In genomic region chr3:162354343-162354742, GRCh38 we compare ENCODE assay signal across 32 cellular contexts.
DNase-seq lines count a peak whose midpoint lies in the region; ATAC-seq and TF ChIP-seq lines count a peak whose summit lies in the region.
"Had no signal": no experiment of that assay in that cellular context is flagged by ENCODE, and none has a peak within 500 bp of the region (broad histone marks: within the 10 kb centered on the region; RNA-seq: fewer than 3 reads in every experiment).

No MANE protein-coding gene starts in this region.

- CTCF ChIA-PET in AG04449 (lab: Yijun Ruan, JAX): no interaction called here
- CTCF ChIA-PET in activated CD4-positive, alpha-beta memory T cell treated with anti-CD3 and anti-CD28 coated beads, Interleukin-2, amount 10 ng/mL, durations not matched to agents 7 days and 5 days (lab: Charles Lee): no interaction called here

- no peak for TF ChIP-seq POLR2A in gastrocnemius medialis (IDR thresholded peaks at IDR 0.05)

- no peaks in the 10 kb centered on the region for H3K4me1 ChIP-seq in gastrocnemius medialis
- H3K4me1 ChIP-seq: BLaER1, neural progenitor cell, right atrium auricular region, testis had no signal

- H3K27me3 Mint-ChIP-seq in activated CD4-positive, alpha-beta memory T cell treated with anti-CD3 and anti-CD28 coated beads, Interleukin-2, amount 10 ng/mL, durations not matched to agents 7 days and 5 days: no peaks in the 10 kb centered on the region
- H3K27me3 Mint-ChIP-seq: activated CD4-positive, alpha-beta memory T cell treated with anti-CD3 and anti-CD28 coated beads for 36 hours; stimulated activated naive CD8-positive, alpha-beta T cell treated with anti-CD3 and anti-CD28 coated beads, Interleukin-15, Interleukin-2, amounts not matched to agents 100 ng/mL and 50 ng/mL, for 24 hours had no signal

- no peaks in the 10 kb centered on the region for H3K4me1 Mint-ChIP-seq in activated CD4-positive, alpha-beta memory T cell treated with anti-CD3 and anti-CD28 coated beads, Interleukin-2, amount 10 ng/mL, durations not matched to agents 7 days and 5 days
- H3K4me1 Mint-ChIP-seq: neural progenitor cell had no signal

- no peak overlapping the region for H3K4me3 Mint-ChIP-seq in activated CD4-positive, alpha-beta memory T cell treated with anti-CD3 and anti-CD28 coated beads, Interleukin-2, amount 10 ng/mL, durations not matched to agents 7 days and 5 days
- H3K4me3 Mint-ChIP-seq: activated CD4-positive, alpha-beta memory T cell treated with anti-CD3 and anti-CD28 coated beads for 36 hours; neural progenitor cell; stimulated activated naive CD8-positive, alpha-beta T cell treated with anti-CD3 and anti-CD28 coated beads, Interleukin-15, Interleukin-2, amounts not matched to agents 100 ng/mL and 50 ng/mL, for 24 hours had no signal

- POLR2A ChIA-PET in AG04449 (lab: Yijun Ruan, JAX): interaction anchor here (0.6 kb wide), 2 partner anchors 11 to 633 kb away, joined by 3 read pairs; no protein-coding TSS in a partner anchor
- POLR2A ChIA-PET in activated CD4-positive, alpha-beta memory T cell treated with anti-CD3 and anti-CD28 coated beads, Interleukin-2, amount 10 ng/mL, durations not matched to agents 7 days and 5 days (lab: Charles Lee): no interaction called here

- TF ChIP-seq CTCF in AG04449 (IDR thresholded peaks at IDR 0.05; ENCODE audit: insufficient read depth, low read length, missing control alignments) (no peak), gastrocnemius medialis (IDR thresholded peaks at IDR 0.05 in 4 of 5, conservative IDR thresholded peaks at IDR 0.05 in 1 of 5) (no peak)

- H3K36me3 ChIP-seq in gastrocnemius medialis: no peaks in the 10 kb centered on the region
- H3K36me3 ChIP-seq: BLaER1, neural progenitor cell, right atrium auricular region had no signal

- no peak overlapping the region for H3K27ac Mint-ChIP-seq in activated CD4-positive, alpha-beta memory T cell treated with anti-CD3 and anti-CD28 coated beads, Interleukin-2, amount 10 ng/mL, durations not matched to agents 7 days and 5 days
- H3K27ac Mint-ChIP-seq: activated CD4-positive, alpha-beta memory T cell treated with anti-CD3 and anti-CD28 coated beads for 36 hours; neural progenitor cell; stimulated activated naive CD8-positive, alpha-beta T cell treated with anti-CD3 and anti-CD28 coated beads, Interleukin-15, Interleukin-2, amounts not matched to agents 100 ng/mL and 50 ng/mL, for 24 hours had no signal

- DNase-seq in AG04449 (ENCODE audit: low read depth, low spot score) (peak; percentile 74), GM03348 (ENCODE audit: low spot score) (peak; percentile 55), hepatic stellate cell (ENCODE audit: low spot score) (peak; percentile 4), gastrocnemius medialis (no peak), NCI-H1092 (lab: John Stamatoyannopoulos, UW) (no peak), ecto neural progenitor cell (ENCODE audit: low spot score) (no peak)
- no peak for DNase-seq in activated CD4-positive, alpha-beta memory T cell treated with anti-CD3 and anti-CD28 coated beads, Interleukin-2, amount 10 ng/mL, durations not matched to agents 7 days and 5 days
- DNase-seq: 8988T; activated CD4-positive, alpha-beta memory T cell treated with anti-CD3 and anti-CD28 coated beads for 36 hours; activated CD4-positive, CD25-positive, alpha-beta regulatory T cell treated with anti-CD3 and anti-CD28 coated beads, Interleukin-2, amount 50 U/mL, for 72 hours; activated naive CD4-positive, alpha-beta T cell treated with anti-CD3 and anti-CD28 coated beads, Interleukin-2, amount 50 U/mL, for 16 hours; amygdala; effector CD4-positive, alpha-beta T cell; GF-D8; H7; islet precursor cell; left ventricle myocardium superior; mesendoderm; MM.1S; NCI-H2029 treated with DMSO at 0.1 percent for 48 hours; NCI-H345; NCI-H69; PC-9; posterior cingulate gyrus; stimulated activated CD8-positive, alpha-beta memory T cell treated with anti-CD3 and anti-CD28 coated beads, Interleukin-4, amount 100 ng/mL, for 48 hours; testis had no signal

- in situ Hi-C loops in gastrocnemius medialis (cut with MboI; ENCODE audit: low sequenced_read_pairs in 4 of 4): no loop called here

- H3K36me3 Mint-ChIP-seq in activated CD4-positive, alpha-beta memory T cell treated with anti-CD3 and anti-CD28 coated beads, Interleukin-2, amount 10 ng/mL, durations not matched to agents 7 days and 5 days (ENCODE audit: low read depth): no peaks in the 10 kb centered on the region
- H3K36me3 Mint-ChIP-seq: activated CD4-positive, alpha-beta memory T cell treated with anti-CD3 and anti-CD28 coated beads for 36 hours; neural progenitor cell had no signal

- intact Hi-C loops in gastrocnemius medialis (cut with DNase I; ENCODE audit: low total_unique reads): no loop called here

- H3K27me3 ChIP-seq in gastrocnemius medialis: no peaks in the 10 kb centered on the region
- H3K27me3 ChIP-seq: BLaER1, neural progenitor cell, right atrium auricular region, testis had no signal

- no peak overlapping the region for H3K27ac ChIP-seq in gastrocnemius medialis
- H3K27ac ChIP-seq: BLaER1, neural progenitor cell, PC-9, right atrium auricular region, SK-N-MC, testis had no signal

- H3K9me3 ChIP-seq in gastrocnemius medialis: no peaks in the 10 kb centered on the region
- H3K9me3 ChIP-seq: BLaER1, right atrium auricular region, testis had no signal

- ATAC-seq in SK-N-SH treated with all-trans-retinoic acid at 6 μM for 48 hours (peak; percentile 94), gastrocnemius medialis (no peak)
- ATAC-seq: left ventricle myocardium superior had no signal

- peaks cover 2% of the 10 kb centered on the region for H3K9me3 Mint-ChIP-seq in activated CD4-positive, alpha-beta memory T cell treated with anti-CD3 and anti-CD28 coated beads, Interleukin-2, amount 10 ng/mL, durations not matched to agents 7 days and 5 days
- H3K9me3 Mint-ChIP-seq: neural progenitor cell; stimulated activated naive CD8-positive, alpha-beta T cell treated with anti-CD3 and anti-CD28 coated beads, Interleukin-15, Interleukin-2, amounts not matched to agents 100 ng/mL and 50 ng/mL, for 24 hours had no signal

- H3K4me3 ChIP-seq in AG04449 (ENCODE audit: low read depth, low read length) (no peak overlapping the region), gastrocnemius medialis (no peak overlapping the region)
- H3K4me3 ChIP-seq: BLaER1, neural progenitor cell, PC-9, right atrium auricular region, SK-N-MC, testis had no signal

TF ChIP-seq in SK-N-SH treated with all-trans-retinoic acid at 6 μM for 48 hours, 23 proteins besides CTCF, POLR2A, EP300 and RAD21:
- no peak for TF ChIP-seq ESRRG (CRISPR knock-in tag; IDR thresholded peaks at IDR 0.05)
- TF ChIP-seq ZFP3 (CRISPR knock-in tag; IDR thresholded peaks at IDR 0.05): no peak
- no peak for TF ChIP-seq POU6F1 (CRISPR knock-in tag; IDR thresholded peaks at IDR 0.05; ENCODE audit: borderline replicate concordance, low read depth)
- TF ChIP-seq RARB (CRISPR knock-in tag; IDR thresholded peaks at IDR 0.05): no peak

Comparison
In these comparisons a context has a peak if more than half of its experiments do, and no peak if none do; other contexts are left out.
1. DNase-seq: peak in AG04449 (single experiment), GM03348 (single experiment) and hepatic stellate cell (single experiment); none in gastrocnemius medialis (0 of 2), NCI-H1092 (single experiment), activated CD4-positive, alpha-beta memory T cell treated with anti-CD3 and anti-CD28 coated beads, Interleukin-2, amount 10 ng/mL, durations not matched to agents 7 days and 5 days (single experiment) and ecto neural progenitor cell (single experiment).